1 cellular context compared by ENCODE assay signal in the genomic region with DNA sequence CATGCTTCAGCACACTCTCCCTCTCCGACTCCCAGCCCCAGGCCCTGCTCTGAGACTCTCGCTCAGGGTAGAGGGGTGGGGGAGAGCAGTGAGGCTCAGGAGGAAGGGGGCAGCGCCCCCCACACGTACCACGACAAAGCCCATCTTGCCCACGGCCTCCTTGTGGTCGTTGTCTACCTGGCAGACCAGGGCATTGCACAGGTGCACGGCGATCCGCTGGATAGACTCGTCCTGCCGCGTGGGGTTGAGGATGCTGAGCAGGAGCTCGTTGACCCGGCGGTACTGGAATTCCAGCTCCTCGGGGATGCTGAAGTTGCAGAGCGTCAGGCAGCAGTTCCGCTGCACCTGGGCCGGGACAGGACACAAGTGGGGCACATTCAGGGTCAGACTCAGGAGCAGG.
TF ChIP-seq lines count a peak whose summit lies in the region.

No MANE protein-coding gene starts in this region.

TF ChIP-seq in GM12878, 131 proteins besides CTCF, POLR2A, EP300 and RAD21:
- no peak for TF ChIP-seq GABPA (IDR thresholded peaks at IDR 0.05; ENCODE audit: low read depth)
- TF ChIP-seq, protein P1, sequence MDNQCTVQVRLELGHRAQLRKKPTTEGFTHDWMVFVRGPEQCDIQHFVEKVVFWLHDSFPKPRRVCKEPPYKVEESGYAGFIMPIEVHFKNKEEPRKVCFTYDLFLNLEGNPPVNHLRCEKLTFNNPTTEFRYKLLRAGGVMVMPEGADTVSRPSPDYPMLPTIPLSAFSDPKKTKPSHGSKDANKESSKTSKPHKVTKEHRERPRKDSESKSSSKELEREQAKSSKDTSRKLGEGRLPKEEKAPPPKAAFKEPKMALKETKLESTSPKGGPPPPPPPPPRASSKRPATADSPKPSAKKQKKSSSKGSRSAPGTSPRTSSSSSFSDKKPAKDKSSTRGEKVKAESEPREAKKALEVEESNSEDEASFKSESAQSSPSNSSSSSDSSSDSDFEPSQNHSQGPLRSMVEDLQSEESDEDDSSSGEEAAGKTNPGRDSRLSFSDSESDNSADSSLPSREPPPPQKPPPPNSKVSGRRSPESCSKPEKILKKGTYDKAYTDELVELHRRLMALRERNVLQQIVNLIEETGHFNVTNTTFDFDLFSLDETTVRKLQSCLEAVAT (IDR thresholded peaks at IDR 0.05): no peak
- no peak for TF ChIP-seq CBFB (IDR thresholded peaks at IDR 0.05; ENCODE audit: low read depth)
- TF ChIP-seq RUNX3 (IDR thresholded peaks at IDR 0.05; ENCODE audit: low read length): no peak
- no peak for TF ChIP-seq SUZ12 (IDR thresholded peaks at IDR 0.05; ENCODE audit: unreplicated experiment)
- TF ChIP-seq BCL11A (IDR thresholded peaks at IDR 0.05; ENCODE audit: low read depth, low read length): no peak
- no peak for TF ChIP-seq BRCA1 (IDR thresholded peaks at IDR 0.05; ENCODE audit: low read depth, low read length)
